Comparison of ENCODE assay signal across 1 cellular context in genomic region chr3:4978966-4979400, GRCh38.
A peak's percentile ranks its signal among the peaks of the same experiment; 100 is the strongest.
TF ChIP-seq lines count a peak whose summit lies in the region.

No MANE protein-coding gene starts in this region.

TF ChIP-seq in SK-N-SH, 30 proteins besides CTCF, POLR2A, EP300 and RAD21 (continued from another document):
- TF ChIP-seq ZBTB33 (IDR thresholded peaks at IDR 0.05; ENCODE audit: borderline replicate concordance, low read depth), result no peak
- no peak for TF ChIP-seq MXI1 (IDR thresholded peaks at IDR 0.05; ENCODE audit: low read depth, low read length)
- TF ChIP-seq TCF12 (IDR thresholded peaks at IDR 0.05), result no peak
- no peak for TF ChIP-seq FOXJ3 (CRISPR knock-in tag; IDR thresholded peaks at IDR 0.05)
- no peak; the same call in 1 of the 2 replicates for TF ChIP-seq POLR2AphosphoS5 (IDR thresholded peaks at IDR 0.05; ENCODE audit: low read depth, low read length)
- no peak for TF ChIP-seq REST (IDR thresholded peaks at IDR 0.05; ENCODE audit: low read depth, low read length)
- no peak for TF ChIP-seq FOXM1 (IDR thresholded peaks at IDR 0.05; ENCODE audit: low read depth)
- no peak for TF ChIP-seq JUND (IDR thresholded peaks at IDR 0.05)
- no peak for TF ChIP-seq PBX3 (IDR thresholded peaks at IDR 0.05)
- TF ChIP-seq TAF1 (IDR thresholded peaks at IDR 0.05; ENCODE audit: borderline replicate concordance, low read depth, low read length), result no peak
- TF ChIP-seq YY1 (IDR thresholded peaks at IDR 0.05; ENCODE audit: low read depth), result no peak
- TF ChIP-seq RFX5 (IDR thresholded peaks at IDR 0.05; ENCODE audit: low read length), result no peak
- TF ChIP-seq SMC3 (IDR thresholded peaks at IDR 0.05; ENCODE audit: low read depth, low read length), result no peak
- peak; percentile 20; the same call in 1 of the 2 replicates for TF ChIP-seq USF2 (IDR thresholded peaks at IDR 0.05; ENCODE audit: borderline replicate concordance, low read depth, low read length)
- no peak for TF ChIP-seq RCOR1 (IDR thresholded peaks at IDR 0.05; ENCODE audit: low read length)
- TF ChIP-seq GABPA (IDR thresholded peaks at IDR 0.05; ENCODE audit: low read depth), result no peak
- no peak for TF ChIP-seq CHD2 (IDR thresholded peaks at IDR 0.05; ENCODE audit: low read length, partially characterized antibody)
- TF ChIP-seq TEAD4 (IDR thresholded peaks at IDR 0.05; ENCODE audit: borderline replicate concordance, insufficient read depth), result no peak
- TF ChIP-seq FOSL2 (IDR thresholded peaks at IDR 0.05; ENCODE audit: borderline replicate concordance, low read depth), result no peak
- no peak for TF ChIP-seq EZH2phosphoT487 (IDR thresholded peaks at IDR 0.05; ENCODE audit: borderline replicate concordance, low read depth)
- TF ChIP-seq NRF1 (IDR thresholded peaks at IDR 0.05; ENCODE audit: low read depth, low read length), result no peak
- TF ChIP-seq MAX (IDR thresholded peaks at IDR 0.05; ENCODE audit: low read depth), result peak; percentile 80
- no peak for TF ChIP-seq ELF1 (IDR thresholded peaks at IDR 0.05)
